In the genomic region with DNA sequence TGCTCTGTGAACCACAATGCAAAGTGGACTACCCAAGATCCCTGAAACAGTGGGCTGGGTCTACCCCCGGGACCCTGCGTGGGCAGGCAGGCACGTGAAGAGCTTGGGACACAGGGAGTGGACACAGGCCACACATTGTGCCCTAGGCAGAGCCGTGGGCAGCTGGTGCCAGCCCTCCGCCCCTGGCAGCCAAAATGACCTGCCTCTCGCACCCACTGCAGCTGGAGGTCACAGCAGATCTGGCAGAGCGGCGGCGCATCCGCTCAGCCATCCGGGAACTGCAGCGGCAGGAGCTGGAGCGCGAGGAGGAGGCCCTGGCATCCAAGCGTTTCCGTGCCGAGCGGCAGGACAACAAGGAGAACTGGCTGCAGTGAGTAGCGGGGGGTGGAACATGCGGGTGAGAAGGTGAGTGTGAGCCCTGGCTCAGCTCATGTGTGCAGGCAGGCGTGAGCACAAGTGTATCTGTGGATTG, we compare ENCODE assay signal across 1 cellular context.
TF ChIP-seq lines count a peak whose summit lies in the region.

No MANE protein-coding gene starts in this region.

TF ChIP-seq in HEK293, 187 proteins besides CTCF, POLR2A, EP300 and RAD21 (continued from another document):
- TF ChIP-seq, protein P1, sequence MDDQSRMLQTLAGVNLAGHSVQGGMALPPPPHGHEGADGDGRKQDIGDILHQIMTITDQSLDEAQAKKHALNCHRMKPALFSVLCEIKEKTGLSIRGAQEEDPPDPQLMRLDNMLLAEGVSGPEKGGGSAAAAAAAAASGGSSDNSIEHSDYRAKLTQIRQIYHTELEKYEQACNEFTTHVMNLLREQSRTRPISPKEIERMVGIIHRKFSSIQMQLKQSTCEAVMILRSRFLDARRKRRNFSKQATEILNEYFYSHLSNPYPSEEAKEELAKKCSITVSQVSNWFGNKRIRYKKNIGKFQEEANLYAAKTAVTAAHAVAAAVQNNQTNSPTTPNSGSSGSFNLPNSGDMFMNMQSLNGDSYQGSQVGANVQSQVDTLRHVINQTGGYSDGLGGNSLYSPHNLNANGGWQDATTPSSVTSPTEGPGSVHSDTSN (CRISPR knock-in tag; IDR thresholded peaks at IDR 0.05), result 0 out of 2 replicates have a peak, but pooled peaks have one; percentile 54
- no peak for TF ChIP-seq ZNF311 (tag by site-specific recombination; IDR thresholded peaks at IDR 0.05; ENCODE audit: borderline replicate concordance)
